In the genomic region with DNA sequence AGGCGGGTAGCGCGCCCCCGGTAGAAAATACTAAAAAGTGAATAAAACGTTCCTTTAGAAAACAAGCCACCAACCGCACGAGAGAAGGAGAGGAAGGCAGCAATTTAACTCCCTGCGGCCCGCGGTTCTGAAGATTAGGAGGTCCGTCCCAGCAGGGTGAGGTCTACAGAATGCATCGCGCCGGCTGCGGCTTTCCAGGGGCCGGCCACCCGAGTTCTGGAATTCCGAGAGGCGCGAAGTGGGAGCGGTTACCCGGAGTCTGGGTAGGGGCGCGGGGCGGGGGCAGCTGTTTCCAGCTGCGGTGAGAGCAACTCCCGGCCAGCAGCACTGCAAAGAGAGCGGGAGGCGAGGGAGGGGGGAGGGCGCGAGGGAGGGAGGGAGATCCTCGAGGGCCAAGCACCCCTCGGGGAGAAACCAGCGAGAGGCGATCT, we compare ENCODE assay signal across 9 cellular contexts.
DNase-seq lines count a peak whose midpoint lies in the region; ATAC-seq, FAIRE-seq and TF ChIP-seq lines count a peak whose summit lies in the region.
"Had no signal": no experiment of that assay in that cellular context is flagged by ENCODE, and none has a peak within 500 bp of the region (broad histone marks: within the 10 kb centered on the region; RNA-seq: fewer than 3 reads in every experiment).

No MANE protein-coding gene starts in this region.

- intact Hi-C loops in upper lobe of right lung (cut with DNase I) = no loop called here

- H4K8ac ChIP-seq in H1 (ENCODE audit: extremely low read depth, insufficient read depth, low read length) = no peak overlapping the region

- CTCF ChIA-PET in H1 (lab: Charles Lee; ENCODE audit: partially characterized antibody) = interaction anchor here (0.7 to 4.6 kb wide), 5 partner anchors 10 to 70 kb away, joined by 3 to 26 read pairs (median 4); no protein-coding TSS in a partner anchor

- H2AFZ ChIP-seq in H1 (ENCODE audit: low read length) = peak overlapping the region; percentile 80; the same call in 1 of the 2 replicates

- no peak overlapping the region for H2BK12ac ChIP-seq in H1 (ENCODE audit: low read depth, low read length)

- H3K9me3 Mint-ChIP-seq in activated naive CD8-positive, alpha-beta T cell treated with anti-CD3 and anti-CD28 coated beads, Interleukin-2, amount 10 ng/mL, durations not matched to agents 7 days and 5 days = no peaks in the 10 kb centered on the region
- peaks cover 2% of the 10 kb centered on the region for H3K9me3 Mint-ChIP-seq in activated naive CD8-positive, alpha-beta T cell treated with anti-CD3 and anti-CD28 coated beads for 36 hours
- H3K9me3 Mint-ChIP-seq in mesothelial cell of epicardium = no peaks in the 10 kb centered on the region

- TF ChIP-seq EP300 in H1 (IDR thresholded peaks at IDR 0.05; ENCODE audit: borderline replicate concordance in 1 of 2, low read depth in 2 of 2, low read length in 2 of 2) = no peak

- H3K27me3 ChIP-seq in H1 (replicated peaks in 1 of 4; ENCODE audit: control insufficient read depth in 3 of 4, extremely low read depth in 1 of 4, insufficient read depth in 3 of 4, low read length in 3 of 4) = peaks cover 6 to 50% (median 34%) of the 10 kb centered on the region in 4 experiments
- H3K27me3 ChIP-seq in upper lobe of right lung = peaks cover 34% of the 10 kb centered on the region

- 0 out of 4 replicates have a peak, but pooled peaks cover 0 to 3% of the 10 kb centered on the region in 2 experiments for H3K79me2 ChIP-seq in H1 (ENCODE audit: control insufficient read depth in 1 of 2, insufficient read depth in 2 of 2, low read length in 2 of 2)

- no peak overlapping the region for H4K5ac ChIP-seq in H1 (ENCODE audit: insufficient read length, low read depth, low read length)

- no peak for TF ChIP-seq POLR2A in H1 (IDR thresholded peaks at IDR 0.05; ENCODE audit: control extremely low read depth in 1 of 2, low read depth in 2 of 2, low read length in 2 of 2)

- H4K91ac ChIP-seq in H1 (replicated peaks; ENCODE audit: insufficient read length, low read length) = no peak overlapping the region

- 0% methylated on average over 15 of the region's 35 CpGs; no CpG with 5 or more reads in 1 of the 2 experiments for WGBS in H1 (ENCODE audit: extremely low coverage in 1 of 2, insufficient coverage in 1 of 2, insufficient read length in 1 of 2, insufficient replicate concordance in 2 of 2, low coverage in 1 of 2, low lambda C conversion rate in 2 of 2, missing lambda C conversion rate in 1 of 2), 2 experiments

- H3K14ac ChIP-seq in H1 (ENCODE audit: insufficient read length) = no peak overlapping the region

- TF ChIP-seq RAD21 in H1 (IDR thresholded peaks at IDR 0.05 in 1 of 2, conservative IDR thresholded peaks at IDR 0.05 in 1 of 2; ENCODE audit: low read depth in 2 of 2, low read length in 2 of 2) = no peak

- TF ChIP-seq CTCF in H1 (IDR thresholded peaks at IDR 0.05; ENCODE audit: control extremely low read depth in 1 of 3, insufficient read depth in 1 of 3, low read depth in 1 of 3, low read length in 3 of 3) = no peak
- no peak for TF ChIP-seq CTCF in mesothelial cell of epicardium (IDR thresholded peaks at IDR 0.05; ENCODE audit: unreplicated experiment)
- TF ChIP-seq CTCF in upper lobe of right lung (IDR thresholded peaks at IDR 0.05) = no peak

- no peak overlapping the region for H2AK5ac ChIP-seq in H1 (ENCODE audit: low read depth, low read length)

- H3K23me2 ChIP-seq in H1 (ENCODE audit: low read depth, low read length) = peaks cover 15% of the 10 kb centered on the region

- H2BK5ac ChIP-seq in H1 (ENCODE audit: low read depth, low read length) = no peak overlapping the region

- POLR2A ChIA-PET in activated naive CD8-positive, alpha-beta T cell treated with anti-CD3 and anti-CD28 coated beads, Interleukin-2, amount 10 ng/mL, durations not matched to agents 7 days and 5 days (lab: Charles Lee) = no interaction called here
- POLR2A ChIA-PET in H1 (lab: Charles Lee; ENCODE audit: partially characterized antibody) = interaction anchor here (1.0 to 1.3 kb wide), 2 partner anchors 10 to 481 kb away, joined by 3 to 5 read pairs; no protein-coding TSS in a partner anchor

- H3K27ac ChIP-seq in H1 (ENCODE audit: low read depth, low read length) (no peak overlapping the region), upper lobe of right lung (no peak overlapping the region)
- H3K27ac ChIP-seq: C4-2B had no signal

- no peaks in the 10 kb centered on the region for H3K9me3 ChIP-seq in H1 (ENCODE audit: insufficient read depth in 2 of 2, low read depth in 1 of 2, low read length in 1 of 2)
- no peaks in the 10 kb centered on the region for H3K9me3 ChIP-seq in upper lobe of right lung

- H3K4me3 Mint-ChIP-seq in activated naive CD8-positive, alpha-beta T cell treated with anti-CD3 and anti-CD28 coated beads, Interleukin-2, amount 10 ng/mL, durations not matched to agents 7 days and 5 days = peak overlapping the region; percentile 64
- H3K4me3 Mint-ChIP-seq in activated naive CD8-positive, alpha-beta T cell treated with anti-CD3 and anti-CD28 coated beads for 36 hours = no peak overlapping the region
- H3K4me3 Mint-ChIP-seq in mesothelial cell of epicardium = peak overlapping the region; percentile 82

- no peak overlapping the region for H3K18ac ChIP-seq in H1 (ENCODE audit: extremely low read depth, low read length)

- H3K36me3 ChIP-seq in H1 (ENCODE audit: control insufficient read depth in 2 of 4, insufficient read depth in 4 of 4, low read length in 3 of 4) (no peaks in the 10 kb centered on the region), upper lobe of right lung (no peaks in the 10 kb centered on the region)

- peaks cover 2 to 8% (median 4%) of the 10 kb centered on the region in 4 experiments; a peak in 6 of 7 replicates for H3K4me1 ChIP-seq in H1 (replicated peaks in 1 of 4; ENCODE audit: control insufficient read depth in 3 of 4, insufficient read depth in 4 of 4, low read length in 3 of 4)
- no peaks in the 10 kb centered on the region for H3K4me1 ChIP-seq in upper lobe of right lung

- no peak overlapping the region for H3K23ac ChIP-seq in H1 (ENCODE audit: insufficient read length)

- peak overlapping the region; percentile 93 to 97 for H3K4me2 ChIP-seq in H1 (ENCODE audit: insufficient read depth in 1 of 2, low read depth in 2 of 2, low read length in 2 of 2)

- peak; percentile 22 for DNase-seq in activated naive CD8-positive, alpha-beta T cell treated with anti-CD3 and anti-CD28 coated beads, Interleukin-2, amount 10 ng/mL, durations not matched to agents 7 days and 5 days
- DNase-seq in activated naive CD8-positive, alpha-beta T cell treated with anti-CD3 and anti-CD28 coated beads for 36 hours = no peak
- peak in 1 of 2 experiments; percentile 65 for DNase-seq in H1 (ENCODE audit: low read depth in 1 of 2, low spot score in 2 of 2)
- peak in 1 of 2 experiments; percentile 43 for DNase-seq in mesothelial cell of epicardium (ENCODE audit: low spot score in 2 of 2, unreplicated experiment in 2 of 2)
- no peak for DNase-seq in upper lobe of right lung
- DNase-seq in GM19238 (ENCODE audit: insufficient read length, low spot score) = no peak
- DNase-seq in NK-92 treated with Interleukin-12 subunit alpha and Interleukin-12 subunit beta, amount 100 ng/mL, for 24 hours (lab: John Stamatoyannopoulos, UW) = no peak
- no peak for DNase-seq in stimulated activated naive CD4-positive, alpha-beta T cell (lab: John Stamatoyannopoulos, UW)

- peaks cover 53% of the 10 kb centered on the region for H3K27me3 Mint-ChIP-seq in activated naive CD8-positive, alpha-beta T cell treated with anti-CD3 and anti-CD28 coated beads, Interleukin-2, amount 10 ng/mL, durations not matched to agents 7 days and 5 days
- H3K27me3 Mint-ChIP-seq in activated naive CD8-positive, alpha-beta T cell treated with anti-CD3 and anti-CD28 coated beads for 36 hours = peaks cover 64% of the 10 kb centered on the region
- H3K27me3 Mint-ChIP-seq in mesothelial cell of epicardium (ENCODE audit: low read depth) = peaks cover 80% of the 10 kb centered on the region

- no peak overlapping the region for H3K4ac ChIP-seq in H1 (replicated peaks; ENCODE audit: insufficient read length, low read depth, low read length)

- no peak overlapping the region for H2BK120ac ChIP-seq in H1 (replicated peaks; ENCODE audit: low read depth, low read length)

- H3K4me3 ChIP-seq in H1 (ENCODE audit: extremely low read depth in 1 of 4, insufficient read depth in 2 of 4, low read depth in 3 of 4, low read length in 4 of 4) (peak overlapping the region; percentile 58 to 84 (median 76)), upper lobe of right lung (peak overlapping the region; percentile 45)

- peaks cover 0 to 2% of the 10 kb centered on the region in 2 experiments for H4K20me1 ChIP-seq in H1 (replicated peaks in 1 of 2; ENCODE audit: control insufficient read depth in 1 of 2, insufficient read depth in 2 of 2, low read length in 2 of 2)

- FAIRE-seq in H1 (lab: Jason Lieb, UNC) = no peak

- H3K27ac Mint-ChIP-seq in activated naive CD8-positive, alpha-beta T cell treated with anti-CD3 and anti-CD28 coated beads, Interleukin-2, amount 10 ng/mL, durations not matched to agents 7 days and 5 days = no peak overlapping the region
- H3K27ac Mint-ChIP-seq in activated naive CD8-positive, alpha-beta T cell treated with anti-CD3 and anti-CD28 coated beads for 36 hours = no peak overlapping the region
- H3K27ac Mint-ChIP-seq in mesothelial cell of epicardium = no peak overlapping the region

- no peak overlapping the region for H3K56ac ChIP-seq in H1 (replicated peaks; ENCODE audit: insufficient read length, low read depth, low read length)

- no peak overlapping the region for H2BK20ac ChIP-seq in H1 (ENCODE audit: low read length)

- H3K79me1 ChIP-seq in H1 (ENCODE audit: low read depth, low read length) = no peaks in the 10 kb centered on the region

- ATAC-seq in activated naive CD8-positive, alpha-beta T cell treated with anti-CD3 and anti-CD28 coated beads, Interleukin-2, amount 10 ng/mL, durations not matched to agents 7 days and 5 days (ENCODE audit: low read depth) = no peak
- no peak for ATAC-seq in upper lobe of right lung

- peaks cover 3% of the 10 kb centered on the region for H3K4me1 Mint-ChIP-seq in activated naive CD8-positive, alpha-beta T cell treated with anti-CD3 and anti-CD28 coated beads, Interleukin-2, amount 10 ng/mL, durations not matched to agents 7 days and 5 days
- peaks cover 2% of the 10 kb centered on the region for H3K4me1 Mint-ChIP-seq in activated naive CD8-positive, alpha-beta T cell treated with anti-CD3 and anti-CD28 coated beads for 36 hours
- H3K4me1 Mint-ChIP-seq in mesothelial cell of epicardium = peaks cover 9% of the 10 kb centered on the region

- H3K9ac ChIP-seq in H1 (replicated peaks in 1 of 4; ENCODE audit: extremely low read depth in 1 of 4, low read depth in 3 of 4, low read length in 3 of 4) = peak overlapping the region in 1 of 4 experiments; percentile 24; a peak in 1 of 7 replicates

- no peaks in the 10 kb centered on the region for H3K36me3 Mint-ChIP-seq in activated naive CD8-positive, alpha-beta T cell treated with anti-CD3 and anti-CD28 coated beads, Interleukin-2, amount 10 ng/mL, durations not matched to agents 7 days and 5 days
- no peaks in the 10 kb centered on the region for H3K36me3 Mint-ChIP-seq in activated naive CD8-positive, alpha-beta T cell treated with anti-CD3 and anti-CD28 coated beads for 36 hours
- no peaks in the 10 kb centered on the region for H3K36me3 Mint-ChIP-seq in mesothelial cell of epicardium

- H2BK15ac ChIP-seq in H1 (ENCODE audit: low read length) = no peak overlapping the region
